ENCODE assay signal across 13 cellular contexts in genomic region chr20:15759546-15760216, GRCh38.
A peak's percentile ranks its signal among the peaks of the same experiment; 100 is the strongest.
DNase-seq lines count a peak whose midpoint lies in the region; ATAC-seq and TF ChIP-seq lines count a peak whose summit lies in the region.
"Had no signal": no experiment of that assay in that cellular context is flagged by ENCODE, and none has a peak within 500 bp of the region (broad histone marks: within the 10 kb centered on the region; RNA-seq: fewer than 3 reads in every experiment).

No MANE protein-coding gene starts in this region.

- peaks cover 6% of the 10 kb centered on the region for H3K9me3 Mint-ChIP-seq in chondrocyte (ENCODE audit: low read depth)
- H3K9me3 Mint-ChIP-seq in activated CD8-positive, alpha-beta memory T cell treated with anti-CD3 and anti-CD28 coated beads, Interleukin-2, amount 10 ng/mL, durations not matched to agents 7 days and 5 days (ENCODE audit: low read depth) = peaks cover 4% of the 10 kb centered on the region
- H3K9me3 Mint-ChIP-seq: activated naive CD8-positive, alpha-beta T cell treated with anti-CD3 and anti-CD28 coated beads, Interleukin-2, amount 10 ng/mL, durations not matched to agents 7 days and 5 days; natural killer cell treated with Interleukin-12 subunit alpha and Interleukin-12 subunit beta and Interleukin-15 and Interleukin-18, amount 100 ng/mL, for 72 hours had no signal

- no peaks in the 10 kb centered on the region for H3K27me3 Mint-ChIP-seq in chondrocyte (ENCODE audit: low read depth)
- H3K27me3 Mint-ChIP-seq in activated CD8-positive, alpha-beta memory T cell treated with anti-CD3 and anti-CD28 coated beads, Interleukin-2, amount 10 ng/mL, durations not matched to agents 7 days and 5 days = no peaks in the 10 kb centered on the region
- H3K27me3 Mint-ChIP-seq: activated naive CD8-positive, alpha-beta T cell treated with anti-CD3 and anti-CD28 coated beads, Interleukin-2, amount 10 ng/mL, durations not matched to agents 7 days and 5 days; natural killer cell treated with Interleukin-12 subunit alpha and Interleukin-12 subunit beta and Interleukin-15 and Interleukin-18, amount 100 ng/mL, for 72 hours had no signal

- CTCF ChIA-PET in activated CD8-positive, alpha-beta memory T cell treated with anti-CD3 and anti-CD28 coated beads, Interleukin-2, amount 10 ng/mL, durations not matched to agents 7 days and 5 days (lab: Charles Lee) = no interaction called here

- H3K36me3 Mint-ChIP-seq in chondrocyte (ENCODE audit: low read depth) = peaks cover under 1% of the 10 kb centered on the region
- H3K36me3 Mint-ChIP-seq in activated CD8-positive, alpha-beta memory T cell treated with anti-CD3 and anti-CD28 coated beads, Interleukin-2, amount 10 ng/mL, durations not matched to agents 7 days and 5 days = no peaks in the 10 kb centered on the region
- H3K36me3 Mint-ChIP-seq: activated naive CD8-positive, alpha-beta T cell treated with anti-CD3 and anti-CD28 coated beads, Interleukin-2, amount 10 ng/mL, durations not matched to agents 7 days and 5 days; CD14-positive monocyte; natural killer cell treated with Interleukin-12 subunit alpha and Interleukin-12 subunit beta and Interleukin-15 and Interleukin-18, amount 100 ng/mL, for 72 hours; stimulated activated naive B cell treated with anti-CD40 and anti-IgM and Interleukin-4, amounts not matched to agents 10 μg/mL and 1 μg/mL and 100 μg/mL, for 72 hours had no signal

- no peak overlapping the region for H3K4me3 ChIP-seq in AG10803 (ENCODE audit: low read length)

- TF ChIP-seq CTCF in AG10803 (conservative IDR thresholded peaks at IDR 0.05; ENCODE audit: low read length) (peak; percentile 23; the same call in 1 of the 2 replicates), chondrocyte (IDR thresholded peaks at IDR 0.05) (peak; percentile 77)

- H3K27ac Mint-ChIP-seq in chondrocyte (ENCODE audit: unreplicated experiment) = no peak overlapping the region
- no peak overlapping the region for H3K27ac Mint-ChIP-seq in activated CD8-positive, alpha-beta memory T cell treated with anti-CD3 and anti-CD28 coated beads, Interleukin-2, amount 10 ng/mL, durations not matched to agents 7 days and 5 days
- H3K27ac Mint-ChIP-seq: activated naive CD8-positive, alpha-beta T cell treated with anti-CD3 and anti-CD28 coated beads, Interleukin-2, amount 10 ng/mL, durations not matched to agents 7 days and 5 days; CD14-positive monocyte; natural killer cell treated with Interleukin-12 subunit alpha and Interleukin-12 subunit beta and Interleukin-15 and Interleukin-18, amount 100 ng/mL, for 72 hours; stimulated activated naive B cell treated with anti-CD40 and anti-IgM and Interleukin-4, amounts not matched to agents 10 μg/mL and 1 μg/mL and 100 μg/mL, for 72 hours had no signal

- H3K4me1 Mint-ChIP-seq in chondrocyte (ENCODE audit: low read depth) = peaks cover 28% of the 10 kb centered on the region
- no peaks in the 10 kb centered on the region for H3K4me1 Mint-ChIP-seq in activated CD8-positive, alpha-beta memory T cell treated with anti-CD3 and anti-CD28 coated beads, Interleukin-2, amount 10 ng/mL, durations not matched to agents 7 days and 5 days
- H3K4me1 Mint-ChIP-seq: activated naive CD8-positive, alpha-beta T cell treated with anti-CD3 and anti-CD28 coated beads, Interleukin-2, amount 10 ng/mL, durations not matched to agents 7 days and 5 days; CD14-positive monocyte had no signal

- H3K4me3 Mint-ChIP-seq in chondrocyte (ENCODE audit: unreplicated experiment) = no peak overlapping the region
- no peak overlapping the region for H3K4me3 Mint-ChIP-seq in activated CD8-positive, alpha-beta memory T cell treated with anti-CD3 and anti-CD28 coated beads, Interleukin-2, amount 10 ng/mL, durations not matched to agents 7 days and 5 days
- H3K4me3 Mint-ChIP-seq: activated naive CD8-positive, alpha-beta T cell treated with anti-CD3 and anti-CD28 coated beads, Interleukin-2, amount 10 ng/mL, durations not matched to agents 7 days and 5 days; CD14-positive monocyte; natural killer cell treated with Interleukin-12 subunit alpha and Interleukin-12 subunit beta and Interleukin-15 and Interleukin-18, amount 100 ng/mL, for 72 hours; stimulated activated naive B cell treated with anti-CD40 and anti-IgM and Interleukin-4, amounts not matched to agents 10 μg/mL and 1 μg/mL and 100 μg/mL, for 72 hours had no signal

- ATAC-seq in activated CD8-positive, alpha-beta memory T cell treated with anti-CD3 and anti-CD28 coated beads, Interleukin-2, amount 10 ng/mL, durations not matched to agents 7 days and 5 days = no peak
- ATAC-seq: natural killer cell treated with Interleukin-12 subunit alpha and Interleukin-12 subunit beta and Interleukin-15 and Interleukin-18, amount 100 ng/mL, for 72 hours; stimulated activated naive B cell treated with anti-CD40 and anti-IgM and Interleukin-4, amounts not matched to agents 10 μg/mL and 1 μg/mL and 100 μg/mL, for 72 hours had no signal

- DNase-seq in AG10803 (ENCODE audit: low read depth) (peak; percentile 8), NCI-H1694 (lab: John Stamatoyannopoulos, UW) (peak; percentile 47), chondrocyte (ENCODE audit: low spot score) (no peak), myocyte (ENCODE audit: low read depth) (peak; percentile 21), AG08396 (ENCODE audit: low spot score) (no peak), DMS79 treated with DMSO at 0.1 percent for 48 hours (lab: John Stamatoyannopoulos, UW) (no peak)
- no peak for DNase-seq in effector CD4-positive, alpha-beta T cell
- no peak for DNase-seq in activated CD8-positive, alpha-beta memory T cell treated with anti-CD3 and anti-CD28 coated beads, Interleukin-2, amount 10 ng/mL, durations not matched to agents 7 days and 5 days
- DNase-seq: activated naive CD8-positive, alpha-beta T cell treated with anti-CD3 and anti-CD28 coated beads, Interleukin-2, amount 10 ng/mL, durations not matched to agents 7 days and 5 days; NCI-H748 treated with DMSO at 0.1 percent for 48 hours; stimulated activated naive B cell treated with anti-CD40 and anti-IgM and Interleukin-4, amounts not matched to agents 10 μg/mL and 1 μg/mL and 100 μg/mL, for 72 hours had no signal

Comparison
In these comparisons a context has a peak if more than half of its experiments do, and no peak if none do; other contexts are left out.
1. DNase-seq: peak in AG10803 (single experiment), NCI-H1694 (single experiment) and myocyte (single experiment); none in chondrocyte (single experiment), AG08396 (single experiment), effector CD4-positive, alpha-beta T cell (single experiment), DMS79 treated with DMSO at 0.1 percent for 48 hours (single experiment) and activated CD8-positive, alpha-beta memory T cell treated with anti-CD3 and anti-CD28 coated beads, Interleukin-2, amount 10 ng/mL, durations not matched to agents 7 days and 5 days (single experiment).